Comparison of ENCODE assay signal across 8 cellular contexts in the genomic region with DNA sequence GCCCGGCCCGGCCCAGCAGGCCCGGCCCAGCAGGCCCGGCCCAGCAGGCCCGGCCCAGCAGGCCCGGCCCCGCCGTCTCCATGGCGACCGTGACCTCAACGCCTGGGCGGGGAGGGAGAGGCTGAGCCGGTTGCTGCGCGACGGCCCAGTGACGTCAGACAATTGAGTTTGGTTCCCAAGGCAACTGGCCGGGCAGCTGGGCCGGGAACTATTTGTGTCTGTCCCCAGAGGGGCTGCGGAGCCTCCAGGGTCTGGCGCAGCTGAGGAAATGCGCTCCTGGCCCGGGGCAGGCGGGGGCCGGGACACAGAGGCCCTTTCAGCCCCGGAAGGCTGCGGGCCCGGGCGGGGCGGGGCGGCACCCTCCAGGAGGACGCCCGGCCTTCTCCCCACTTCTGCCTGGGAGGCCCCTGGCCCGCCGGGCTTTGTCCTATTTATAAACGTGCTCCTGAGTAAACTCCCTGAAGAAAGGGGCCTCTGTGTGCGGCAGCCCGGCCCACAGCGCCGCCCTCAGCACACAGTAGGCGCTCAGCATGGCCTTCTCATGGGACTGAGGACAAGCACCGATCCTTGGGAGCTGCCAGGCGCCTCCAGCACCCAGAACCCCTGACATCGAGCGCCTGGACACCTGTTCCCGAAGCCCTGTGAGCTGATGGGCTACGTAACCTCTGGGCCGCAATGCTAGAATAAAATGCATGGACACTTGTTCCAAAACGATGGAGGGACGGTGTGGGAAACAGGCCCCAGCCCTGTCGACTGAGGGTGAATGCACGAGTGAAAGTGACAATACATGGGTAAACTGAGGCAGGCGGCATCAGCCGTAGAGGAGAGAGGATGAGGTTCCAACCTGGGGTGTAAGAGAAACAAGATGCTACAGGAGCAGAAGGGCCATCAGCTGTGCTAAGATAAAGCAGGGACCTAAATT. TPM values are rescaled to one million over a fixed set of nuclear protein-coding genes. Genes with fewer than 3 reads are reported as not detected.
DNase-seq lines count a peak whose midpoint lies in the region; FAIRE-seq and TF ChIP-seq lines count a peak whose summit lies in the region.

No MANE protein-coding gene starts in this region.

- H3K27ac ChIP-seq in neuronal stem cell (replicated peaks; ENCODE audit: low read length): peak overlapping the region; percentile 99

- WGBS in neuronal stem cell (ENCODE audit: extremely low coverage in 2 of 2, insufficient read length in 2 of 2, insufficient replicate concordance in 1 of 2), 2 donors: no CpG with 5 or more reads among the region's 54 CpGs

- no peak; the same call in 1 of the 2 replicates for TF ChIP-seq POLR2A in H54 (IDR thresholded peaks at IDR 0.05; ENCODE audit: low read depth, low read length)

- peak overlapping the region; percentile 11 for H2BK12ac ChIP-seq in neuronal stem cell (ENCODE audit: low read length)

- H3K4me2 ChIP-seq in neuronal stem cell (ENCODE audit: insufficient read depth, low read length, poor library complexity, severe bottlenecking): peak overlapping the region; percentile 65

- peak overlapping the region; percentile 58 for H2BK5ac ChIP-seq in neuronal stem cell (ENCODE audit: low read length)

- no peaks in the 10 kb centered on the region for H3K79me1 ChIP-seq in neuronal stem cell (ENCODE audit: low read depth, low read length)

- H3K36me3 ChIP-seq in MG63 (no peaks in the 10 kb centered on the region), neuronal stem cell (replicated peaks in 1 of 2; ENCODE audit: control insufficient read depth in 2 of 2, insufficient read depth in 2 of 2, low read length in 2 of 2) (no peaks in the 10 kb centered on the region)

- peak overlapping the region; percentile 64 for H3K4me3 ChIP-seq in MG63
- H3K4me3 ChIP-seq in neuronal stem cell (ENCODE audit: low read length in 2 of 2): peak overlapping the region; percentile 10 to 60

- H2AK5ac ChIP-seq in neuronal stem cell (ENCODE audit: low read depth, low read length): peak overlapping the region; percentile 100

- peak; percentile 93 for DNase-seq in EL
- peak; percentile 96 for DNase-seq in H54 (ENCODE audit: insufficient read length, low spot score)
- DNase-seq in MG63: peak; percentile 98
- DNase-seq in SIG-M5 treated with dmso at 0.1 percent for 504 hours (lab: John Stamatoyannopoulos, UW; ENCODE audit: unreplicated experiment): peak; percentile 84
- peak; percentile 63 to 90 (median 74) for DNase-seq in activated naive CD4-positive, alpha-beta T cell (lab: John Stamatoyannopoulos, UW)
- DNase-seq in foreskin melanocyte: peak; percentile 96
- peak; percentile 99 for DNase-seq in neuronal stem cell (ENCODE audit: low spot score)
- peak; percentile 98 for DNase-seq in stromal cell of bone marrow (ENCODE audit: low read depth)

- H3K4ac ChIP-seq in neuronal stem cell (ENCODE audit: low read length): no peak overlapping the region

- no peaks in the 10 kb centered on the region for H3K9me3 ChIP-seq in MG63
- peaks cover 0 to 3% of the 10 kb centered on the region in 2 donors for H3K9me3 ChIP-seq in neuronal stem cell (replicated peaks in 1 of 2; ENCODE audit: control insufficient read depth in 2 of 2, insufficient read depth in 1 of 2, low read depth in 1 of 2, low read length in 2 of 2)

- H3K14ac ChIP-seq in neuronal stem cell (ENCODE audit: low read length): no peak overlapping the region

- H2AFZ ChIP-seq in neuronal stem cell (ENCODE audit: low read length): peak overlapping the region; percentile 91

- H2BK120ac ChIP-seq in neuronal stem cell (ENCODE audit: low read depth, low read length): peak overlapping the region; percentile 33

- H4K8ac ChIP-seq in neuronal stem cell (ENCODE audit: low read depth, low read length): no peak overlapping the region

- peak overlapping the region; percentile 1 for H4K91ac ChIP-seq in neuronal stem cell (ENCODE audit: low read depth, low read length, poor library complexity)

- peak overlapping the region; percentile 44 for H3K18ac ChIP-seq in neuronal stem cell (ENCODE audit: low read length)

- H3K9ac ChIP-seq in neuronal stem cell (ENCODE audit: low read depth, low read length, poor library complexity): peak overlapping the region; percentile 96

- H3K27me3 ChIP-seq in MG63 (no peaks in the 10 kb centered on the region), neuronal stem cell (ENCODE audit: control insufficient read depth in 3 of 3, insufficient read depth in 3 of 3, low read depth in 1 of 3, low read length in 3 of 3) (peaks cover 0 to 2% (median 0%) of the 10 kb centered on the region in 3 experiments)

- FAIRE-seq in H54 (lab: Jason Lieb, UNC): no peak

- H3K23ac ChIP-seq in neuronal stem cell (ENCODE audit: low read depth, low read length, poor library complexity): no peak overlapping the region

- H3K4me1 ChIP-seq in neuronal stem cell (ENCODE audit: control insufficient read depth in 2 of 2, insufficient read depth in 1 of 2, low read depth in 1 of 2, low read length in 2 of 2): peaks cover 25 to 27% of the 10 kb centered on the region in 2 donors

- peak overlapping the region; percentile 42 for H2BK15ac ChIP-seq in neuronal stem cell (ENCODE audit: low read length)

RNA-seq across cellular contexts. Expression of gene TEX44, which starts 12.3 kb away (rescaled TPM):
- total RNA-seq in MG63 (2014; rRNA removed; shearing (Covaris generic); ENCODE audit: low replicate concordance): not detected in 2 replicates
- not detected for polyA plus RNA-seq in neuronal stem cell (2013, experiment 1 of 2)
- not detected for polyA plus RNA-seq in neuronal stem cell (2013, experiment 2 of 2)

Comparison
In these comparisons a context has a peak if more than half of its experiments do, and no peak if none do; other contexts are left out.
1. Peak in every context shown above with its lines: DNase-seq, H3K4me3 ChIP-seq and H3K27ac ChIP-seq.